In genomic region chr4:3480528-3481112, GRCh38 we compare ENCODE assay signal across 8 cellular contexts. TPM values are rescaled to one million over a fixed set of nuclear protein-coding genes. Genes with fewer than 3 reads are reported as not detected.
A peak's percentile ranks its signal among the peaks of the same experiment; 100 is the strongest.
DNase-seq lines count a peak whose midpoint lies in the region; ATAC-seq and TF ChIP-seq lines count a peak whose summit lies in the region.

No MANE protein-coding gene starts in this region.

- H3K4me3 ChIP-seq in epithelial cell of proximal tubule (ENCODE audit: low read depth, low read length): no peak overlapping the region

- DNase-seq in GF-D8 (lab: John Stamatoyannopoulos, UW) (peak; percentile 11), NOMO-1 treated with dmso at 0.1 percent for 144 hours (lab: John Stamatoyannopoulos, UW; ENCODE audit: unreplicated experiment) (peak; percentile 63), epithelial cell of proximal tubule (ENCODE audit: low read depth) (no peak), mucosa of gallbladder (ENCODE audit: low spot score) (peak; percentile 82), NCI-H1048 (lab: John Stamatoyannopoulos, UW) (no peak)
- peak; percentile 96 for DNase-seq in activated CD8-positive, alpha-beta memory T cell treated with anti-CD3 and anti-CD28 coated beads, Interleukin-2, amount 50 U/mL, for 48 hours
- DNase-seq in stimulated activated CD8-positive, alpha-beta memory T cell treated with anti-CD3 and anti-CD28 coated beads, Interleukin-7, amount 100 ng/mL, for 1 hour (ENCODE audit: low read depth in 2 of 2): peak; percentile 35 to 52

- peak; percentile 98 for TF ChIP-seq CTCF in epithelial cell of proximal tubule (conservative IDR thresholded peaks at IDR 0.05; ENCODE audit: low read depth, low read length)

- peak; percentile 46 for ATAC-seq in HG03175 (IDR thresholded peaks at IDR 0.05; ENCODE audit: unreplicated experiment)

RNA-seq across cellular contexts. Expression of gene DOK7, which starts 17.5 kb away (rescaled TPM):
- total RNA-seq in epithelial cell of proximal tubule (0.51 and 0.81 TPM in 2 replicates), mucosa of gallbladder (7.4 TPM)

RNA-seq across cellular contexts. Expression of gene HGFAC, which starts 38.9 kb away (rescaled TPM):
- not detected in 2 replicates for total RNA-seq in epithelial cell of proximal tubule
- total RNA-seq in mucosa of gallbladder: 1.9 TPM

RNA-seq across cellular contexts. Expression of gene LRPAP1, which starts 51.6 kb away (rescaled TPM):
- total RNA-seq in epithelial cell of proximal tubule: 81.6 and 139 TPM in 2 replicates
- 227 TPM for total RNA-seq in mucosa of gallbladder

Comparison
In these comparisons a context has a peak if more than half of its experiments do, and no peak if none do; other contexts are left out.
1. DNase-seq: peak in GF-D8 (single experiment), NOMO-1 treated with dmso at 0.1 percent for 144 hours (single experiment), activated CD8-positive, alpha-beta memory T cell treated with anti-CD3 and anti-CD28 coated beads, Interleukin-2, amount 50 U/mL, for 48 hours (single experiment), mucosa of gallbladder (single experiment) and stimulated activated CD8-positive, alpha-beta memory T cell treated with anti-CD3 and anti-CD28 coated beads, Interleukin-7, amount 100 ng/mL, for 1 hour (2 of 2); none in epithelial cell of proximal tubule (single experiment) and NCI-H1048 (single experiment).